In the genomic region with DNA sequence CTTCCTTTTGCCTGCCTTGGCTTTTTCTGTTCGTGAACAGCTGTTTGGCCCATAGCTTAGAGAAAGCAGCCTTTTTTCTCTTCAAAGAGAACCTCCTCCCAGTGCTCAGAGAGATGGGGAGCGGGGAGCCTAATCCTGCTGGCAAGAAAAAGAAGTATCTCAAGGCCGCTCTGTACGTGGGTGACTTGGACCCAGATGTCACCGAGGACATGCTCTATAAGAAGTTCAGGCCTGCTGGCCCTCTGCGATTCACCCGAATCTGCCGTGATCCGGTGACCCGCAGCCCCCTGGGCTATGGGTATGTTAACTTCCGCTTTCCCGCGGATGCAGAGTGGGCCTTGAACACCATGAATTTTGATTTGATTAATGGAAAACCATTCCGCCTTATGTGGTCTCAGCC, we compare ENCODE assay signal across 10 cellular contexts. TPM values are rescaled to one million over a fixed set of nuclear protein-coding genes. Genes with fewer than 3 reads are reported as not detected.
A peak's percentile ranks its signal among the peaks of the same experiment; 100 is the strongest.
DNase-seq lines count a peak whose midpoint lies in the region; ATAC-seq and TF ChIP-seq lines count a peak whose summit lies in the region.
"Had no signal": no experiment of that assay in that cellular context is flagged by ENCODE, and none has a peak within 500 bp of the region (broad histone marks: within the 10 kb centered on the region; RNA-seq: fewer than 3 reads in every experiment).

No MANE protein-coding gene starts in this region.

- no peaks in the 10 kb centered on the region for H3K27me3 ChIP-seq in BJ (ENCODE audit: control insufficient read depth, insufficient read depth, low read length)
- no peaks in the 10 kb centered on the region for H3K27me3 ChIP-seq in iPS-15b (ENCODE audit: control insufficient read depth, insufficient read depth, low read length)

- H3K27ac ChIP-seq in angular gyrus (ENCODE audit: low read depth, low read length), result peak overlapping the region; percentile 10
- H3K27ac ChIP-seq in OCI-LY7 (ENCODE audit: low read depth, low read length, poor library complexity, severe bottlenecking), result no peak overlapping the region

- H3K36me3 Mint-ChIP-seq in effector memory CD8-positive, alpha-beta T cell (ENCODE audit: insufficient read depth), result no peaks in the 10 kb centered on the region
- H3K36me3 Mint-ChIP-seq: naive thymus-derived CD8-positive, alpha-beta T cell had no signal

- H3K27ac Mint-ChIP-seq in effector memory CD8-positive, alpha-beta T cell, result no peak overlapping the region
- H3K27ac Mint-ChIP-seq: CD4-positive, alpha-beta T cell had no signal

- H3K9me3 ChIP-seq in iPS-15b (ENCODE audit: control insufficient read depth, insufficient read depth, low read length), result no peaks in the 10 kb centered on the region
- H3K9me3 ChIP-seq in OCI-LY7 (ENCODE audit: low read length), result no peaks in the 10 kb centered on the region

- H3K9me3 Mint-ChIP-seq in effector memory CD8-positive, alpha-beta T cell, result no peaks in the 10 kb centered on the region

- no peak overlapping the region for H2AFZ ChIP-seq in OCI-LY7 (ENCODE audit: low read length)

- no peaks in the 10 kb centered on the region for H3K9me2 ChIP-seq in OCI-LY7 (ENCODE audit: insufficient read depth, low read length)

- intact Hi-C loops in sciatic nerve (cut with DNase I), result no loop called here
- intact Hi-C loops in OCI-LY7 (cut with micrococcal nuclease; ENCODE audit: unreplicated experiment), result no loop called here

- DNase-seq in BJ (ENCODE audit: low read depth), result no peak
- no peak for DNase-seq in sciatic nerve (ENCODE audit: low spot score)
- DNase-seq in effector memory CD8-positive, alpha-beta T cell, result no peak
- no peak for DNase-seq in HPDE6-E6E7 (ENCODE audit: extremely low spot score)
- DNase-seq in OCI-LY7 (ENCODE audit: low spot score), result no peak
- DNase-seq: CD4-positive, alpha-beta T cell; naive thymus-derived CD8-positive, alpha-beta T cell had no signal

- no peaks in the 10 kb centered on the region for H3K4me1 Mint-ChIP-seq in effector memory CD8-positive, alpha-beta T cell (ENCODE audit: low read depth in 2 of 2)

- H3K4me1 ChIP-seq in iPS-15b (ENCODE audit: control insufficient read depth, insufficient read depth, low read length) (no peaks in the 10 kb centered on the region), OCI-LY7 (ENCODE audit: insufficient read depth, low read length, poor library complexity, severe bottlenecking) (no peaks in the 10 kb centered on the region)

- H3K9ac ChIP-seq in iPS-15b (ENCODE audit: low read depth, low read length), result no peak overlapping the region

- H3K4me3 Mint-ChIP-seq in effector memory CD8-positive, alpha-beta T cell, result no peak overlapping the region
- H3K4me3 Mint-ChIP-seq: CD4-positive, alpha-beta T cell had no signal

- peak; percentile 6 for ATAC-seq in sciatic nerve
- no peak for ATAC-seq in effector memory CD8-positive, alpha-beta T cell (replicated peaks)
- no peak for ATAC-seq in HG03442 (IDR thresholded peaks at IDR 0.05; ENCODE audit: unreplicated experiment)
- ATAC-seq: naive thymus-derived CD8-positive, alpha-beta T cell had no signal

- no TSS peak for BruUV-seq in OCI-LY7 (replicated peaks; lab: Mats Ljungman, UMichigan)

- no peaks in the 10 kb centered on the region for H4K20me1 ChIP-seq in OCI-LY7 (ENCODE audit: insufficient read depth, low read length)

- no peak for TF ChIP-seq CTCF in BJ (IDR thresholded peaks at IDR 0.05; ENCODE audit: insufficient read depth, low read depth, low read length)
- TF ChIP-seq CTCF in OCI-LY7 (conservative IDR thresholded peaks at IDR 0.05; ENCODE audit: low read length), result no peak

- CTCF ChIA-PET in BJ (lab: Yijun Ruan, JAX), result no interaction called here
- CTCF ChIA-PET in OCI-LY7 (lab: Charles Lee; ENCODE audit: unreplicated experiment), result no interaction called here

- no peaks in the 10 kb centered on the region for H3K79me2 ChIP-seq in OCI-LY7 (ENCODE audit: insufficient read depth, low read depth, low read length)

- POLR2A ChIA-PET in BJ (lab: Charles Lee) (no interaction called here), OCI-LY7 (lab: Charles Lee) (no interaction called here)

- H3K27me3 Mint-ChIP-seq in effector memory CD8-positive, alpha-beta T cell, result no peaks in the 10 kb centered on the region
- H3K27me3 Mint-ChIP-seq: CD4-positive, alpha-beta T cell had no signal

- H3K4me2 ChIP-seq in OCI-LY7 (ENCODE audit: low read length), result no peak overlapping the region

- H3K36me3 ChIP-seq in BJ (ENCODE audit: control insufficient read depth, insufficient read depth, low read length) (no peaks in the 10 kb centered on the region), iPS-15b (ENCODE audit: control insufficient read depth, insufficient read depth, low read length) (no peaks in the 10 kb centered on the region), OCI-LY7 (ENCODE audit: insufficient read depth, low read length) (no peaks in the 10 kb centered on the region)

- H3K4me3 ChIP-seq in BJ (ENCODE audit: low read depth, low read length) (peak overlapping the region; percentile 49), iPS-15b (ENCODE audit: low read depth, low read length) (peak overlapping the region; percentile 85), OCI-LY7 (ENCODE audit: low read depth, low read length, poor library complexity, severe bottlenecking) (no peak overlapping the region)

RNA-seq across cellular contexts. Expression of a gene that starts 0.8 kb away (rescaled TPM):
- polyA plus RNA-seq in BJ (2011; rRNA removed), result 0.66 and 0.99 TPM in 2 replicates
- 0.36 and 1.1 TPM in 2 replicates for polyA minus RNA-seq in BJ (2011; rRNA and poly(A)+ RNA removed)
- total RNA-seq in sciatic nerve (4.3 TPM), OCI-LY7 (2022) (not detected in 2 replicates)
- not detected in 2 replicates for total RNA-seq in OCI-LY7 (2014; rRNA removed; shearing (Covaris generic))
- total RNA-seq: CD4-positive, alpha-beta T cell; naive thymus-derived CD8-positive, alpha-beta T cell had no signal
- polyA plus RNA-seq: naive thymus-derived CD8-positive, alpha-beta T cell had no signal
